Comparison of ENCODE assay signal across 34 cellular contexts in the genomic region with DNA sequence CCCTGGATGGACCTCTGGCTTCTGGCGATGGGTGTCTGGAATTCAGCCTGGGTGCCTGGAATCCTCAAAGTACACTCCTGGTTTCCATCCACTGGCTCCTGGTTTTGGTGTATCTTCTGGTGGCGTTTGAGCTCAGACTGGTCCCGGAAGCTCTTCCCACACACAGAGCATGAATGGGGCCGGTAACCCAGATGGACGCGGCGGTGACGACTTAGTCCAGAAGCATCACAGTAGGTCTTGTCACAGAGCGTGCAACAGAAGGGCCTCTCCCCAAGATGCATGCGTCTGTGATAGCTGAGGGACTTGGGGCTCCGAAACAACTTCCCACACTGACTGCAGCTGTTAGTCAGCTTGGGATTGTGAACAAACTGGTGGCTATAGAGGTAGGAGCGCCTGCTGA. TPM values are rescaled to one million over a fixed set of nuclear protein-coding genes. Genes with fewer than 3 reads are reported as not detected.
"Had no signal": no experiment of that assay in that cellular context is flagged by ENCODE, and none has a peak within 500 bp of the region (broad histone marks: within the 10 kb centered on the region; RNA-seq: fewer than 3 reads in every experiment).

No MANE protein-coding gene starts in this region.

- H3K4me1 ChIP-seq: body of pancreas, breast epithelium had no signal

- ATAC-seq: activated CD8-positive, alpha-beta memory T cell treated with anti-CD3 and anti-CD28 coated beads, Interleukin-2, amount 10 ng/mL, durations not matched to agents 7 days and 5 days; activated CD8-positive, alpha-beta T cell treated with anti-CD3 and anti-CD28 coated beads for 36 hours; activated naive CD8-positive, alpha-beta T cell treated with anti-CD3 and anti-CD28 coated beads, Interleukin-2, amount 50 U/mL, for 24 hours; body of pancreas had no signal

- FAIRE-seq: astrocyte, TTC549 had no signal

- H3K36me3 ChIP-seq: brain microvascular endothelial cell, breast epithelium had no signal

- H3K9me3 ChIP-seq: body of pancreas, breast epithelium had no signal

- DNase-seq: activated B cell treated with CpG ODN at 0.5 μM for 24 hours; activated CD4-positive, alpha-beta memory T cell treated with anti-CD3 and anti-CD28 coated beads for 36 hours; activated CD4-positive, alpha-beta T cell treated with anti-CD3 and anti-CD28 coated beads for 4 hours; activated CD4-positive, alpha-beta T cell treated with anti-CD3 and anti-CD28 coated beads, Interleukin-2, amount 10 ng/mL, durations not matched to agents 24 days and 14 days; activated CD4-positive, alpha-beta T cell treated with anti-CD3 and anti-CD28 coated beads, Interleukin-2, amount 50 U/mL, for 1 hour; activated CD4-positive, alpha-beta T cell treated with anti-CD3 and anti-CD28 coated beads, Interleukin-2, amount 50 U/mL, for 4 hours; activated CD4-positive, CD25-positive, alpha-beta regulatory T cell treated with anti-CD3 and anti-CD28 coated beads, Interleukin-2, amount 50 U/mL, for 72 hours; activated CD8-positive, alpha-beta memory T cell treated with anti-CD3 and anti-CD28 coated beads for 24 hours; activated CD8-positive, alpha-beta memory T cell treated with anti-CD3 and anti-CD28 coated beads, Interleukin-2, amount 10 ng/mL, durations not matched to agents 7 days and 5 days; activated CD8-positive, alpha-beta memory T cell treated with anti-CD3 and anti-CD28 coated beads, Interleukin-2, amount 50 U/mL, for 48 hours; activated CD8-positive, alpha-beta T cell treated with anti-CD3 and anti-CD28 coated beads for 36 hours; activated effector memory CD4-positive, alpha-beta T cell treated with Interleukin-2 at 50 U/mL for 16 hours; activated gamma-delta T cell; activated naive CD4-positive, alpha-beta T cell treated with anti-CD3 and anti-CD28 coated beads, Interleukin-2, amount 10 ng/mL, durations not matched to agents 7 days and 5 days; activated naive CD4-positive, alpha-beta T cell treated with Interleukin-2 at 50 U/mL for 16 hours; activated naive CD8-positive, alpha-beta T cell treated with anti-CD3 and anti-CD28 coated beads, Interleukin-2, amount 10 ng/mL, durations not matched to agents 7 days and 5 days; activated naive CD8-positive, alpha-beta T cell treated with anti-CD3 and anti-CD28 coated beads, Interleukin-2, amount 50 U/mL, for 24 hours; activated T-cell treated with anti-CD3 and anti-CD28 coated beads, Interleukin-2, amount 50 U/mL, for 24 hours; activated T-cell treated with anti-CD3 and anti-CD28 coated beads, Interleukin-2, amount 50 U/mL, for 48 hours; aorta; body of pancreas; brain microvascular endothelial cell; central memory CD4-positive, alpha-beta T cell; T-helper 1 cell; T-helper 2 cell; T-helper 9 cell had no signal

- H3K27ac ChIP-seq: body of pancreas, brain microvascular endothelial cell, breast epithelium, VCaP had no signal

- H3K27me3 ChIP-seq: body of pancreas, brain microvascular endothelial cell had no signal

- H3K4me3 ChIP-seq: body of pancreas, breast epithelium had no signal

RNA-seq across cellular contexts. Expression of gene ZFP57, which starts 7.8 kb away (rescaled TPM):
- total RNA-seq: activated CD4-positive, alpha-beta memory T cell treated with anti-CD3 and anti-CD28 coated beads for 36 hours; activated CD8-positive, alpha-beta T cell treated with anti-CD3 and anti-CD28 coated beads for 36 hours; body of pancreas; cardiac septum; cerebellum had no signal

RNA-seq across cellular contexts. Expression of gene MOG, which starts 16.3 kb away (rescaled TPM):
- total RNA-seq: activated B cell treated with CpG ODN at 0.5 μM for 24 hours; activated CD4-positive, alpha-beta memory T cell treated with anti-CD3 and anti-CD28 coated beads for 36 hours; activated CD4-positive, alpha-beta T cell treated with anti-CD3 and anti-CD28 coated beads, Interleukin-2, amount 10 ng/mL, durations not matched to agents 24 days and 14 days; activated CD8-positive, alpha-beta memory T cell treated with anti-CD3 and anti-CD28 coated beads, Interleukin-2, amount 10 ng/mL, durations not matched to agents 7 days and 5 days; activated CD8-positive, alpha-beta T cell treated with anti-CD3 and anti-CD28 coated beads for 36 hours; activated naive CD8-positive, alpha-beta T cell treated with anti-CD3 and anti-CD28 coated beads, Interleukin-2, amount 10 ng/mL, durations not matched to agents 7 days and 5 days; activated T-helper 2 cell treated with anti-CD3 and anti-CD28 coated beads, Interferon-gamma antibody, Interleukin-2, Interleukin-4, amounts not matched to agents 10 μg/mL and 5 μg/mL and 100 μg/mL, durations not matched to agents 14 hours and 24 hours and 36 hours; aorta; astrocyte; body of pancreas; breast epithelium had no signal
- polyA plus RNA-seq: adipose tissue had no signal
